ENCODE assay signal across 23 cellular contexts in the genomic region with DNA sequence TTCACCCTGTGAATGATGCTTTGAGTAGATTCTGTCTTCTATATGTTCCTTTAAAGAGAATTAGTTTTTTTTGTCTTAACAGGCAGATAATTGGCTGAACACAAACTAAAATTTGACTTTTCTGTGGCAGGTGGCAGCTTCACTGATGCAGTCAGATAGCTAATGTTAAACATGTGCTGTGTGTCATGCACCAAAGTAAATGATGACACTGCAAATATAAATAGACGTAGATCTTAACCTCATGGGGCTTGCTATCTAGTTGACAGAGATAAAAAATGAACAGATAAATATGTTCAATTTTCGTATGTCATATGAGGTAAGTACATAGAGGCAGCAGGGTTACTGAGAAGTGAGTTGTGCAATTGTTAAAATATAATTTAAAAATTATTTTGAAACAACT.
DNase-seq lines count a peak whose midpoint lies in the region; ATAC-seq and TF ChIP-seq lines count a peak whose summit lies in the region.
"Had no signal": no experiment of that assay in that cellular context is flagged by ENCODE, and none has a peak within 500 bp of the region (broad histone marks: within the 10 kb centered on the region; RNA-seq: fewer than 3 reads in every experiment).

No MANE protein-coding gene starts in this region.

- H3K27me3 ChIP-seq in CD4-positive, CD25-positive, alpha-beta regulatory T cell (ENCODE audit: control insufficient read depth, insufficient read depth, low read length), result no peaks in the 10 kb centered on the region
- H3K27me3 ChIP-seq in CD8-positive, alpha-beta T cell (ENCODE audit: insufficient read depth, low read length), result no peaks in the 10 kb centered on the region
- H3K27me3 ChIP-seq in right atrium auricular region, result no peaks in the 10 kb centered on the region
- H3K27me3 ChIP-seq: adrenal gland, breast epithelium, hepatocyte, neutrophil had no signal

- peak overlapping the region in 3 of 4 donors; percentile 26 to 48 (median 39) for H3K4me3 Mint-ChIP-seq in CD4-positive, CD25-positive, alpha-beta regulatory T cell
- no peak overlapping the region for H3K4me3 Mint-ChIP-seq in CD8-positive, alpha-beta T cell
- H3K4me3 Mint-ChIP-seq in dendritic cell treated with granulocyte-macrophage colony-stimulating factor and Interleukin-4, amounts not matched to agents 40 ng/mL and 50 ng/mL, for 4 days, result no peak overlapping the region
- H3K4me3 Mint-ChIP-seq in stimulated activated naive B cell treated with anti-CD40 and anti-IgM and Interleukin-4, amounts not matched to agents 10 μg/mL and 1 μg/mL and 100 μg/mL, for 72 hours, result no peak overlapping the region
- H3K4me3 Mint-ChIP-seq: H9, type B pancreatic cell had no signal

- H3K36me3 ChIP-seq in CD4-positive, CD25-positive, alpha-beta regulatory T cell (ENCODE audit: control insufficient read depth, insufficient read depth, low read length), result no peaks in the 10 kb centered on the region
- no peaks in the 10 kb centered on the region for H3K36me3 ChIP-seq in CD8-positive, alpha-beta T cell (ENCODE audit: insufficient read depth, low read length)
- no peaks in the 10 kb centered on the region for H3K36me3 ChIP-seq in right atrium auricular region
- H3K36me3 ChIP-seq: adrenal gland, breast epithelium, neutrophil had no signal

- intact Hi-C loops in CD8-positive, alpha-beta T cell (cut with DNase I, micrococcal nuclease), result loop anchor here (5.0 to 10.0 kb wide), 3 partner anchors 37 to 422 kb away; no protein-coding TSS in a partner anchor
- intact Hi-C loops in dendritic cell treated with granulocyte-macrophage colony-stimulating factor and Interleukin-4, amounts not matched to agents 40 ng/mL and 50 ng/mL, for 4 days (cut with micrococcal nuclease), result loop anchor here (5.0 kb wide), 1 partner anchor 82 kb away; a partner anchor contains a TSS
- intact Hi-C loops in head of caudate nucleus (cut with DNase I), result loop anchor here (10.0 kb wide), 1 partner anchor 84 kb away; a partner anchor contains a TSS

- DNase-seq in CD4-positive, CD25-positive, alpha-beta regulatory T cell, result no peak
- no peak for DNase-seq in CD8-positive, alpha-beta T cell
- DNase-seq in SK-N-DZ (ENCODE audit: low spot score) (peak; percentile 43), head of caudate nucleus (no peak), GM10248 (ENCODE audit: extremely low spot score) (no peak), right atrium auricular region (ENCODE audit: low spot score) (no peak)
- no peak for DNase-seq in stimulated activated naive B cell treated with anti-CD40 and anti-IgM and Interleukin-4, amounts not matched to agents 10 μg/mL and 1 μg/mL and 100 μg/mL, for 72 hours
- DNase-seq: activated CD4-positive, alpha-beta T cell treated with anti-CD3 and anti-CD28 coated beads, Interleukin-2, amount 10 ng/mL, durations not matched to agents 7 days and 5 days; adrenal gland; COR-L47; cortex of kidney; H9; left ventricle myocardium superior; NCI-H1105 treated with DMSO at 0.1 percent for 48 hours; NCI-H510A; psoas muscle; small intestine had no signal

- peaks cover 53 to 61% (median 58%) of the 10 kb centered on the region in 4 donors for H3K4me1 Mint-ChIP-seq in CD4-positive, CD25-positive, alpha-beta regulatory T cell
- peaks cover 69% of the 10 kb centered on the region for H3K4me1 Mint-ChIP-seq in CD8-positive, alpha-beta T cell (ENCODE audit: low read depth)
- H3K4me1 Mint-ChIP-seq in dendritic cell treated with granulocyte-macrophage colony-stimulating factor and Interleukin-4, amounts not matched to agents 40 ng/mL and 50 ng/mL, for 4 days (ENCODE audit: low read depth), result peaks cover 22% of the 10 kb centered on the region
- peaks cover 7 to 41% of the 10 kb centered on the region in 2 donors for H3K4me1 Mint-ChIP-seq in stimulated activated naive B cell treated with anti-CD40 and anti-IgM and Interleukin-4, amounts not matched to agents 10 μg/mL and 1 μg/mL and 100 μg/mL, for 72 hours

- CTCF ChIA-PET in CD8-positive, alpha-beta T cell (lab: Charles Lee), result interaction anchor here (1.4 kb wide), 1 partner anchor 309 kb away, joined by 8 read pairs; a partner anchor contains a TSS
- CTCF ChIA-PET in GM10248 (lab: Yijun Ruan, JAX), result no interaction called here

- H3K36me3 Mint-ChIP-seq in CD4-positive, CD25-positive, alpha-beta regulatory T cell, result peaks cover 7% of the 10 kb centered on the region
- H3K36me3 Mint-ChIP-seq in CD8-positive, alpha-beta T cell, result peaks cover 23% of the 10 kb centered on the region
- peaks cover 29% of the 10 kb centered on the region for H3K36me3 Mint-ChIP-seq in dendritic cell treated with granulocyte-macrophage colony-stimulating factor and Interleukin-4, amounts not matched to agents 40 ng/mL and 50 ng/mL, for 4 days (ENCODE audit: low read depth)
- H3K36me3 Mint-ChIP-seq in stimulated activated naive B cell treated with anti-CD40 and anti-IgM and Interleukin-4, amounts not matched to agents 10 μg/mL and 1 μg/mL and 100 μg/mL, for 72 hours, result peaks cover 3 to 5% of the 10 kb centered on the region in 2 donors
- H3K36me3 Mint-ChIP-seq: type B pancreatic cell had no signal

- peak overlapping the region; percentile 19 for H3K27ac ChIP-seq in CD4-positive, CD25-positive, alpha-beta regulatory T cell (ENCODE audit: insufficient read depth, low read length, poor library complexity, severe bottlenecking)
- H3K27ac ChIP-seq in CD8-positive, alpha-beta T cell (ENCODE audit: low read depth, low read length), result no peak overlapping the region
- no peak overlapping the region for H3K27ac ChIP-seq in right atrium auricular region
- H3K27ac ChIP-seq: adrenal gland, breast epithelium, hepatocyte, neutrophil, psoas muscle, RWPE1 had no signal

- POLR2A ChIA-PET in CD8-positive, alpha-beta T cell (lab: Charles Lee), result interaction anchor here (1.6 kb wide), 1 partner anchor 308 kb away, joined by 5 read pairs; a partner anchor contains a TSS
- POLR2A ChIA-PET in GM10248 (lab: Yijun Ruan, JAX), result no interaction called here

- no peaks in the 10 kb centered on the region for H3K27me3 Mint-ChIP-seq in CD4-positive, CD25-positive, alpha-beta regulatory T cell
- H3K27me3 Mint-ChIP-seq in CD8-positive, alpha-beta T cell (ENCODE audit: low read depth), result no peaks in the 10 kb centered on the region
- H3K27me3 Mint-ChIP-seq in dendritic cell treated with granulocyte-macrophage colony-stimulating factor and Interleukin-4, amounts not matched to agents 40 ng/mL and 50 ng/mL, for 4 days, result no peaks in the 10 kb centered on the region
- H3K27me3 Mint-ChIP-seq in stimulated activated naive B cell treated with anti-CD40 and anti-IgM and Interleukin-4, amounts not matched to agents 10 μg/mL and 1 μg/mL and 100 μg/mL, for 72 hours, result no peaks in the 10 kb centered on the region
- H3K27me3 Mint-ChIP-seq: activated CD4-positive, alpha-beta T cell treated with anti-CD3 and anti-CD28 coated beads, Interleukin-2, amount 10 ng/mL, durations not matched to agents 7 days and 5 days; type B pancreatic cell had no signal

- H3K27ac Mint-ChIP-seq in CD4-positive, CD25-positive, alpha-beta regulatory T cell, result peak overlapping the region; percentile 19 to 60 (median 32)
- peak overlapping the region; percentile 87 for H3K27ac Mint-ChIP-seq in CD8-positive, alpha-beta T cell
- H3K27ac Mint-ChIP-seq in dendritic cell treated with granulocyte-macrophage colony-stimulating factor and Interleukin-4, amounts not matched to agents 40 ng/mL and 50 ng/mL, for 4 days, result peak overlapping the region; percentile 10
- no peak overlapping the region for H3K27ac Mint-ChIP-seq in stimulated activated naive B cell treated with anti-CD40 and anti-IgM and Interleukin-4, amounts not matched to agents 10 μg/mL and 1 μg/mL and 100 μg/mL, for 72 hours
- H3K27ac Mint-ChIP-seq: H9, type B pancreatic cell had no signal

- H3K4me3 ChIP-seq in CD4-positive, CD25-positive, alpha-beta regulatory T cell (ENCODE audit: low read depth, low read length), result peak overlapping the region; percentile 14
- H3K4me3 ChIP-seq in CD8-positive, alpha-beta T cell (ENCODE audit: low read depth, low read length), result no peak overlapping the region
- no peak overlapping the region for H3K4me3 ChIP-seq in right atrium auricular region
- H3K4me3 ChIP-seq: adrenal gland, breast epithelium, hepatocyte, psoas muscle had no signal

- peaks cover 0 to 3% (median 0%) of the 10 kb centered on the region in 7 donors for H3K9me3 Mint-ChIP-seq in CD4-positive, CD25-positive, alpha-beta regulatory T cell
- H3K9me3 Mint-ChIP-seq in CD8-positive, alpha-beta T cell, result peaks cover 2% of the 10 kb centered on the region
- no peaks in the 10 kb centered on the region for H3K9me3 Mint-ChIP-seq in dendritic cell treated with granulocyte-macrophage colony-stimulating factor and Interleukin-4, amounts not matched to agents 40 ng/mL and 50 ng/mL, for 4 days
- H3K9me3 Mint-ChIP-seq in stimulated activated naive B cell treated with anti-CD40 and anti-IgM and Interleukin-4, amounts not matched to agents 10 μg/mL and 1 μg/mL and 100 μg/mL, for 72 hours, result peaks cover 0 to 2% of the 10 kb centered on the region in 2 donors
- H3K9me3 Mint-ChIP-seq: H9, type B pancreatic cell had no signal

- no peak for ATAC-seq in CD4-positive, CD25-positive, alpha-beta regulatory T cell (ENCODE audit: low read depth in 2 of 2)
- no peak for ATAC-seq in CD8-positive, alpha-beta T cell
- no peak for ATAC-seq in stimulated activated naive B cell treated with anti-CD40 and anti-IgM and Interleukin-4, amounts not matched to agents 10 μg/mL and 1 μg/mL and 100 μg/mL, for 72 hours (replicated peaks)
- ATAC-seq: left ventricle myocardium superior, psoas muscle had no signal

- no peaks in the 10 kb centered on the region for H3K9me3 ChIP-seq in CD4-positive, CD25-positive, alpha-beta regulatory T cell (ENCODE audit: control insufficient read depth in 2 of 2, low read length in 2 of 2)
- no peaks in the 10 kb centered on the region for H3K9me3 ChIP-seq in CD8-positive, alpha-beta T cell (ENCODE audit: low read length)
- H3K9me3 ChIP-seq in right atrium auricular region, result no peaks in the 10 kb centered on the region
- H3K9me3 ChIP-seq: adrenal gland, breast epithelium, neutrophil, psoas muscle had no signal

- peaks cover 44% of the 10 kb centered on the region for H3K4me1 ChIP-seq in CD4-positive, CD25-positive, alpha-beta regulatory T cell (ENCODE audit: control insufficient read depth, insufficient read depth, low read length, poor library complexity, severe bottlenecking)
- peaks cover 58% of the 10 kb centered on the region for H3K4me1 ChIP-seq in CD8-positive, alpha-beta T cell (ENCODE audit: insufficient read depth, low read length)
- peaks cover 0 to 9% of the 10 kb centered on the region in 2 donors for H3K4me1 ChIP-seq in right atrium auricular region
- H3K4me1 ChIP-seq: breast epithelium, psoas muscle had no signal

- no peak for TF ChIP-seq CTCF in CD8-positive, alpha-beta T cell (IDR thresholded peaks at IDR 0.05)
- no peak for TF ChIP-seq CTCF in GM10248 (IDR thresholded peaks at IDR 0.05; ENCODE audit: control extremely low read depth, extremely low read depth, low read depth, missing control alignments)
- TF ChIP-seq CTCF in right atrium auricular region (IDR thresholded peaks at IDR 0.05), result no peak

Comparison
In these comparisons a context has a peak if more than half of its experiments do, and no peak if none do; other contexts are left out.
1. H3K4me3 Mint-ChIP-seq: peak in CD4-positive, CD25-positive, alpha-beta regulatory T cell (3 of 4); none in CD8-positive, alpha-beta T cell (single experiment), dendritic cell treated with granulocyte-macrophage colony-stimulating factor and Interleukin-4, amounts not matched to agents 40 ng/mL and 50 ng/mL, for 4 days (single experiment) and stimulated activated naive B cell treated with anti-CD40 and anti-IgM and Interleukin-4, amounts not matched to agents 10 μg/mL and 1 μg/mL and 100 μg/mL, for 72 hours (0 of 2).